Comparison of ENCODE assay signal across 23 cellular contexts in the genomic region with DNA sequence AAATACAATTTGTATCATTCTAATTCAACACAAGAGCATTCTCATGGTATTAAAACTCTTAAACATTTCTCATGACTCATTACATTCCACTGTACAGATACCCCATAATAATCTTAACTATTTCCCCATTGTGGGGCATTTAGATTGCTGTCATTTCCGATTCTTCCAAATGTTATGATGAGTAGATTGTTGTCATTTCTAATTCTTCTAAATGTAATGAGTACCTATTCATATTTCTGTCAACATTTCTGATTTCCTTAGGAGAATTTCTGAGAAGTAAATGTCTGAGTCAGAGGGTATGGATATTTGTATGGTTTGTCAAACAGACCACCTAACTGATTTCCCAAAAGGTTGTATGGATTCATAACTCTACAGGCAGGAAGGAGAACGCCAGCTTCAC. TPM values are rescaled to one million over a fixed set of nuclear protein-coding genes. Genes with fewer than 3 reads are reported as not detected.
DNase-seq lines count a peak whose midpoint lies in the region; ATAC-seq, FAIRE-seq and TF ChIP-seq lines count a peak whose summit lies in the region.
"Had no signal": no experiment of that assay in that cellular context is flagged by ENCODE, and none has a peak within 500 bp of the region (broad histone marks: within the 10 kb centered on the region; RNA-seq: fewer than 3 reads in every experiment).

No MANE protein-coding gene starts in this region.

- H4K20me1 ChIP-seq in keratinocyte (ENCODE audit: control insufficient read depth, extremely low read depth, insufficient read depth, low read length), result no peaks in the 10 kb centered on the region
- H4K20me1 ChIP-seq in HepG2 (ENCODE audit: insufficient read depth, low read length), result no peaks in the 10 kb centered on the region

- FAIRE-seq in bronchial epithelial cell (lab: Jason Lieb, UNC) (no peak), keratinocyte (lab: Jason Lieb, UNC) (peak; percentile 51), HepG2 (lab: Jason Lieb, UNC) (no peak)
- FAIRE-seq: frontal cortex had no signal

- intact Hi-C loops in HepG2 (cut with micrococcal nuclease; ENCODE audit: unreplicated experiment), result no loop called here

- dilution Hi-C loops in keratinocyte (cut with MboI; ENCODE audit: extremely low pct_ligation_motif_present, low sequenced_read_pairs), result loop anchor here (25.0 kb wide), 1 partner anchor 221 kb away; no protein-coding TSS in a partner anchor

- no peak for TF ChIP-seq RAD21 in HepG2 (CRISPR knock-in tag; IDR thresholded peaks at IDR 0.05)

- H3K4me1 ChIP-seq in keratinocyte (ENCODE audit: control insufficient read depth, extremely low read depth, insufficient read depth, low read length) (peaks cover 4% of the 10 kb centered on the region), HepG2 (ENCODE audit: insufficient read depth, low read length) (no peaks in the 10 kb centered on the region)
- H3K4me1 ChIP-seq: left lung, SJCRH30, transverse colon had no signal

- H3K9ac ChIP-seq in keratinocyte (ENCODE audit: control insufficient read depth, extremely low read depth, insufficient read depth, low read length) (no peak overlapping the region), HepG2 (ENCODE audit: insufficient read depth, low read depth, low read length) (no peak overlapping the region)

- ATAC-seq in HepG2 (no peak), GM19397 (IDR thresholded peaks at IDR 0.05; ENCODE audit: unreplicated experiment) (no peak)
- ATAC-seq: left lung; stimulated activated naive B cell treated with anti-CD40 and anti-IgM and Interleukin-4, amounts not matched to agents 10 μg/mL and 1 μg/mL and 100 μg/mL, for 72 hours had no signal

- POLR2A ChIA-PET in HepG2 (lab: Yijun Ruan, JAX), result no interaction called here

- DNase-seq in AG08396 (ENCODE audit: low spot score) (peak; percentile 24), LHCN-M2 (ENCODE audit: low read depth) (peak; percentile 56), bronchial epithelial cell (ENCODE audit: low read depth) (peak; percentile 21), keratinocyte (ENCODE audit: low read depth, low spot score) (no peak), foreskin melanocyte (no peak), WERI-Rb-1 (no peak), HepG2 (ENCODE audit: low spot score) (no peak)
- DNase-seq: activated CD4-positive, CD25-positive, alpha-beta regulatory T cell treated with anti-CD3 and anti-CD28 coated beads, Interleukin-2, amount 50 U/mL, for 72 hours; activated naive CD8-positive, alpha-beta T cell treated with anti-CD3 and anti-CD28 coated beads, Interleukin-2, amount 10 ng/mL, durations not matched to agents 7 days and 5 days; effector memory CD4-positive, alpha-beta T cell; left lung; NCI-H1092 treated with DMSO at 0.1 percent for 48 hours; NCI-H526; SJCRH30; stimulated activated CD4-positive, alpha-beta T cell treated with anti-CD3 and anti-CD28 coated beads, Interleukin-15, amount 100 ng/mL, for 24 hours; stimulated activated naive B cell treated with anti-CD40 and anti-IgM and Interleukin-4, amounts not matched to agents 10 μg/mL and 1 μg/mL and 100 μg/mL, for 72 hours; T-helper 9 cell; transverse colon had no signal

- H3K9me3 ChIP-seq in keratinocyte (ENCODE audit: control insufficient read depth, low read depth, low read length) (no peaks in the 10 kb centered on the region), WERI-Rb-1 (ENCODE audit: severe bottlenecking) (no peaks in the 10 kb centered on the region), HepG2 (ENCODE audit: low read length) (no peaks in the 10 kb centered on the region)
- H3K9me3 ChIP-seq: left lung, neutrophil, SJCRH30, transverse colon had no signal

- TF ChIP-seq POLR2A in HepG2 (IDR thresholded peaks at IDR 0.05; ENCODE audit: insufficient read depth in 1 of 2, low read depth in 2 of 2, low read length in 2 of 2), result no peak

- in situ Hi-C loops in HepG2 (cut with HindIII; ENCODE audit: extremely low pct_ligation_motif_present, low pct_unique_long_range_greater_than_20kb), result loop anchor here (25.0 kb wide), 1 partner anchor 196 kb away; no protein-coding TSS in a partner anchor

- TF ChIP-seq EP300 in HepG2 (IDR thresholded peaks at IDR 0.05; ENCODE audit: low read depth in 2 of 2, low read length in 2 of 2) (no peak), HepG2 (CRISPR knock-in tag; IDR thresholded peaks at IDR 0.05; ENCODE audit: borderline replicate concordance) (no peak)

- H3K79me2 ChIP-seq in keratinocyte (ENCODE audit: control insufficient read depth, insufficient read depth, low read length) (no peaks in the 10 kb centered on the region), HepG2 (ENCODE audit: insufficient read depth, low read length) (no peaks in the 10 kb centered on the region)

- H3K4me2 ChIP-seq in keratinocyte (ENCODE audit: control insufficient read depth, extremely low read depth, insufficient read depth, low read depth, low read length) (no peak overlapping the region), HepG2 (ENCODE audit: low read depth, low read length) (no peak overlapping the region)

- CTCF ChIA-PET in HepG2 (lab: Yijun Ruan, JAX; ENCODE audit: low intra/inter-chr PET ratio, low total read pairs), result no interaction called here

- no TSS peak for BruUV-seq in HepG2 (replicated peaks; lab: Mats Ljungman, UMichigan)

- H3K27me3 ChIP-seq in bronchial epithelial cell (ENCODE audit: control insufficient read depth, insufficient read depth, low read length), result no peaks in the 10 kb centered on the region
- no peaks in the 10 kb centered on the region for H3K27me3 ChIP-seq in keratinocyte (ENCODE audit: control insufficient read depth, extremely low read depth, insufficient read depth, low read length)
- no peaks in the 10 kb centered on the region for H3K27me3 ChIP-seq in WERI-Rb-1 (ENCODE audit: insufficient read depth, low read depth, severe bottlenecking)
- H3K27me3 ChIP-seq in HepG2 (ENCODE audit: control insufficient read depth in 1 of 2, insufficient read depth in 2 of 2, low read length in 2 of 2), result no peaks in the 10 kb centered on the region
- H3K27me3 ChIP-seq: neutrophil, SJCRH30, transverse colon had no signal

- TF ChIP-seq CTCF in bronchial epithelial cell (IDR thresholded peaks at IDR 0.05; ENCODE audit: insufficient read depth, low read length, severe bottlenecking) (no peak), keratinocyte (optimal IDR thresholded peaks at IDR 0.05 in 1 of 3, IDR thresholded peaks at IDR 0.05 in 1 of 3, conservative IDR thresholded peaks at IDR 0.05 in 1 of 3; ENCODE audit: extremely low read depth in 1 of 3, insufficient read depth in 2 of 3, low read length in 3 of 3) (no peak), WERI-Rb-1 (IDR thresholded peaks at IDR 0.05; ENCODE audit: low read depth, low read length) (no peak), HepG2 (CRISPR knock-in tag; IDR thresholded peaks at IDR 0.05) (no peak)

- H3K36me3 ChIP-seq in bronchial epithelial cell (ENCODE audit: control insufficient read depth, insufficient read depth, low read length), result no peaks in the 10 kb centered on the region
- no peaks in the 10 kb centered on the region for H3K36me3 ChIP-seq in keratinocyte (ENCODE audit: control insufficient read depth in 2 of 2, extremely low read depth in 1 of 2, insufficient read depth in 2 of 2, low read length in 2 of 2)
- H3K36me3 ChIP-seq in WERI-Rb-1, result no peaks in the 10 kb centered on the region; the same call in 1 of the 2 replicates
- H3K36me3 ChIP-seq in HepG2 (replicated peaks in 1 of 2; ENCODE audit: control insufficient read depth in 1 of 2, insufficient read depth in 2 of 2, low read length in 2 of 2), result peaks cover 0 to 1% of the 10 kb centered on the region in 2 experiments; a peak in 1 of 5 replicates
- H3K36me3 ChIP-seq: left lung, neutrophil, transverse colon had no signal

- H2AFZ ChIP-seq in keratinocyte (ENCODE audit: control insufficient read depth, low read length) (no peak overlapping the region), HepG2 (ENCODE audit: low read length) (no peak overlapping the region)

- no peaks in the 10 kb centered on the region for H3K9me1 ChIP-seq in keratinocyte (ENCODE audit: control insufficient read depth, extremely low read depth, insufficient read depth, low read length)

- 96% methylated on average over 2 of the region's 2 CpGs for WGBS in HepG2 (ENCODE audit: low lambda C conversion rate)

- no peak overlapping the region for H3K27ac ChIP-seq in keratinocyte (ENCODE audit: control insufficient read depth, insufficient read depth, low read length)
- no peak overlapping the region for H3K27ac ChIP-seq in WERI-Rb-1
- no peak overlapping the region for H3K27ac ChIP-seq in HepG2 (ENCODE audit: extremely low read length, insufficient read depth, low read length)
- H3K27ac ChIP-seq: left lung, neutrophil, SJCRH30, transverse colon had no signal

- H3K4me3 ChIP-seq in bronchial epithelial cell (ENCODE audit: low read depth, low read length) (no peak overlapping the region), keratinocyte (ENCODE audit: control insufficient read depth in 2 of 3, extremely low read depth in 1 of 3, insufficient read depth in 2 of 3, low read depth in 1 of 3, low read length in 3 of 3) (no peak overlapping the region), WERI-Rb-1 (ENCODE audit: low read depth, low read length) (no peak overlapping the region), HepG2 (replicated peaks in 1 of 3; ENCODE audit: insufficient read depth in 1 of 3, low read depth in 2 of 3, low read length in 3 of 3) (no peak overlapping the region)
- H3K4me3 ChIP-seq: left lung, SJCRH30, transverse colon had no signal

RNA-seq across cellular contexts. Expression of gene S100G, which starts 8.3 kb away (rescaled TPM):
- not detected in 2 replicates for total RNA-seq in LHCN-M2 (2014; rRNA removed)
- not detected for polyA plus RNA-seq in LHCN-M2 (2012)
- total RNA-seq in bronchial epithelial cell, result not detected in 2 replicates
- not detected in 3 replicates for polyA plus RNA-seq in keratinocyte
- polyA plus RNA-seq in keratinocyte (2011; ENCODE audit: low read depth), result not detected
- polyA plus RNA-seq in keratinocyte (2011; cell fraction: cytosol; rRNA removed), result not detected in 2 replicates
- polyA plus RNA-seq in keratinocyte (2011; cell fraction: nucleus; rRNA removed), result not detected in 2 replicates
- polyA plus RNA-seq in keratinocyte (2012; ENCODE audit: low replicate concordance), result not detected in 2 replicates
- not detected in 3 replicates for polyA minus RNA-seq in keratinocyte
- not detected for polyA minus RNA-seq in keratinocyte (2011; cell fraction: cytosol; rRNA and poly(A)+ RNA removed)
- polyA minus RNA-seq in keratinocyte (2011; cell fraction: nucleus; rRNA and poly(A)+ RNA removed), result not detected in 2 replicates
- not detected in 2 replicates for total RNA-seq in HepG2 (2016; rRNA removed; fragmentation: Illumina TruSeq; extraction: Trizol)
- total RNA-seq in HepG2 (2016; cell fraction: cytosol; rRNA removed; fragmentation: Illumina TruSeq; extraction: Trizol; ENCODE audit: low read depth), result not detected in 2 replicates
- not detected in 2 replicates for total RNA-seq in HepG2 (2016; cell fraction: insoluble cytoplasmic fraction; rRNA removed; fragmentation: Illumina TruSeq; extraction: Trizol)
- total RNA-seq in HepG2 (2016; cell fraction: membrane; rRNA removed; fragmentation: Illumina TruSeq; extraction: Trizol), result not detected in 2 replicates
- not detected in 2 replicates for total RNA-seq in HepG2 (2016; cell fraction: nucleus; rRNA removed; fragmentation: Illumina TruSeq; extraction: Trizol)
- not detected in 2 replicates for polyA plus RNA-seq in HepG2 (2011; rRNA removed)
- not detected in 2 replicates for polyA plus RNA-seq in HepG2 (2011; cell fraction: cytosol; rRNA removed)
- not detected in 2 replicates for polyA plus RNA-seq in HepG2 (2011; cell fraction: nucleus; rRNA removed)
- polyA plus RNA-seq in HepG2 (2012), result not detected in 2 replicates
- polyA plus RNA-seq in HepG2 (2016; cell fraction: cytosol; fragmentation: Illumina TruSeq; extraction: Trizol; ENCODE audit: low read depth), result not detected in 2 replicates
- polyA plus RNA-seq in HepG2 (2016; cell fraction: insoluble cytoplasmic fraction; fragmentation: Illumina TruSeq; extraction: Trizol; ENCODE audit: low read depth), result not detected in 2 replicates
- not detected in 2 replicates for polyA plus RNA-seq in HepG2 (2016; cell fraction: membrane; fragmentation: Illumina TruSeq; extraction: Trizol; ENCODE audit: low read depth)
- not detected in 2 replicates for polyA plus RNA-seq in HepG2 (2016; cell fraction: nucleus; fragmentation: Illumina TruSeq; extraction: Trizol; ENCODE audit: insufficient read depth, low read depth)
- not detected in 2 replicates for polyA minus RNA-seq in HepG2 (2011; rRNA and poly(A)+ RNA removed; ENCODE audit: low replicate concordance)
- polyA minus RNA-seq in HepG2 (2011; cell fraction: cytosol; rRNA and poly(A)+ RNA removed), result not detected in 2 replicates
- not detected in 2 replicates for polyA minus RNA-seq in HepG2 (2011; cell fraction: nucleus; rRNA and poly(A)+ RNA removed)
- total RNA-seq: activated CD8-positive, alpha-beta memory T cell treated with anti-CD3 and anti-CD28 coated beads for 36 hours; activated naive CD8-positive, alpha-beta T cell treated with anti-CD3 and anti-CD28 coated beads, Interleukin-2, amount 10 ng/mL, durations not matched to agents 7 days and 5 days; cardiac septum; frontal cortex; SJCRH30; transverse colon had no signal

RNA-seq across cellular contexts. Expression of gene CTPS2, which starts 54.2 kb away (rescaled TPM):
- total RNA-seq in LHCN-M2 (2014; rRNA removed) (9.2 and 10.8 TPM in 2 replicates), bronchial epithelial cell (5.8 and 7.6 TPM in 2 replicates), HepG2 (2016; rRNA removed; fragmentation: Illumina TruSeq; extraction: Trizol) (26.1 and 32.2 TPM in 2 replicates)
- 4.9 TPM for polyA plus RNA-seq in LHCN-M2 (2012)
- polyA plus RNA-seq in keratinocyte (8.5 to 12.3 TPM (median 8.6 TPM) in 3 replicates), HepG2 (2011; rRNA removed) (8.3 and 10.3 TPM in 2 replicates)
- 4.2 TPM for polyA plus RNA-seq in keratinocyte (2011; ENCODE audit: low read depth)
- polyA plus RNA-seq in keratinocyte (2011; cell fraction: cytosol; rRNA removed), result 5.9 and 8.8 TPM in 2 replicates
- 12.8 and 13.0 TPM in 2 replicates for polyA plus RNA-seq in keratinocyte (2011; cell fraction: nucleus; rRNA removed)
- 4.8 and 9.3 TPM in 2 replicates for polyA plus RNA-seq in keratinocyte (2012; ENCODE audit: low replicate concordance)
- 3.1 to 15.3 TPM (median 12.3 TPM) in 3 replicates for polyA minus RNA-seq in keratinocyte
- 7.1 TPM for polyA minus RNA-seq in keratinocyte (2011; cell fraction: cytosol; rRNA and poly(A)+ RNA removed)
- 9.1 and 22.3 TPM in 2 replicates for polyA minus RNA-seq in keratinocyte (2011; cell fraction: nucleus; rRNA and poly(A)+ RNA removed)
- 5.7 and 7.5 TPM in 2 replicates for total RNA-seq in HepG2 (2016; cell fraction: cytosol; rRNA removed; fragmentation: Illumina TruSeq; extraction: Trizol; ENCODE audit: low read depth)
- total RNA-seq in HepG2 (2016; cell fraction: insoluble cytoplasmic fraction; rRNA removed; fragmentation: Illumina TruSeq; extraction: Trizol), result 23.8 and 33.8 TPM in 2 replicates
- total RNA-seq in HepG2 (2016; cell fraction: membrane; rRNA removed; fragmentation: Illumina TruSeq; extraction: Trizol), result 10.1 and 10.8 TPM in 2 replicates
- total RNA-seq in HepG2 (2016; cell fraction: nucleus; rRNA removed; fragmentation: Illumina TruSeq; extraction: Trizol), result 23.4 and 23.8 TPM in 2 replicates
- 5.8 and 7.1 TPM in 2 replicates for polyA plus RNA-seq in HepG2 (2011; cell fraction: cytosol; rRNA removed)
- polyA plus RNA-seq in HepG2 (2011; cell fraction: nucleus; rRNA removed), result 7.3 and 8.8 TPM in 2 replicates
- polyA plus RNA-seq in HepG2 (2012), result 11.7 and 14.7 TPM in 2 replicates
- 2.5 TPM in 2 replicates for polyA plus RNA-seq in HepG2 (2016; cell fraction: cytosol; fragmentation: Illumina TruSeq; extraction: Trizol; ENCODE audit: low read depth)
- polyA plus RNA-seq in HepG2 (2016; cell fraction: insoluble cytoplasmic fraction; fragmentation: Illumina TruSeq; extraction: Trizol; ENCODE audit: low read depth), result 26.9 and 27.1 TPM in 2 replicates
- 6.7 and 8.0 TPM in 2 replicates for polyA plus RNA-seq in HepG2 (2016; cell fraction: membrane; fragmentation: Illumina TruSeq; extraction: Trizol; ENCODE audit: low read depth)
- polyA plus RNA-seq in HepG2 (2016; cell fraction: nucleus; fragmentation: Illumina TruSeq; extraction: Trizol; ENCODE audit: insufficient read depth, low read depth), result 34.0 and 40.8 TPM in 2 replicates
- polyA minus RNA-seq in HepG2 (2011; rRNA and poly(A)+ RNA removed; ENCODE audit: low replicate concordance), result 10.5 and 22.3 TPM in 2 replicates
- polyA minus RNA-seq in HepG2 (2011; cell fraction: cytosol; rRNA and poly(A)+ RNA removed), result 11.4 and 11.9 TPM in 2 replicates
- 21.0 and 28.7 TPM in 2 replicates for polyA minus RNA-seq in HepG2 (2011; cell fraction: nucleus; rRNA and poly(A)+ RNA removed)

Comparison
In these comparisons a context has a peak if more than half of its experiments do, and no peak if none do; other contexts are left out.
1. DNase-seq: peak in AG08396 (single experiment), LHCN-M2 (single experiment) and bronchial epithelial cell (single experiment); none in keratinocyte (single experiment), foreskin melanocyte (single experiment), WERI-Rb-1 (single experiment) and HepG2 (single experiment).